ENCODE assay signal across 11 cellular contexts in genomic region chr16:87854907-87855683, GRCh38. TPM values are rescaled to one million over a fixed set of nuclear protein-coding genes. Genes with fewer than 3 reads are reported as not detected.
A peak's percentile ranks its signal among the peaks of the same experiment; 100 is the strongest.
DNase-seq lines count a peak whose midpoint lies in the region; ATAC-seq, FAIRE-seq and TF ChIP-seq lines count a peak whose summit lies in the region.
"Had no signal": no experiment of that assay in that cellular context is flagged by ENCODE, and none has a peak within 500 bp of the region (broad histone marks: within the 10 kb centered on the region; RNA-seq: fewer than 3 reads in every experiment).

No MANE protein-coding gene starts in this region.

- BruUV-seq in K562 (replicated peaks; lab: Mats Ljungman, UMichigan) = no TSS peak

- intact Hi-C loops in heart left ventricle (cut with DNase I) = loop anchor here in 5 of 10 donors (5.0 to 10.0 kb wide), 3 partner anchors 50 to 78 kb away; no protein-coding TSS in a partner anchor
- intact Hi-C loops in K562 (cut with micrococcal nuclease) = loop anchor here (1.0 kb wide), 1 partner anchor 76 kb away; no protein-coding TSS in a partner anchor

- no peak for FAIRE-seq in K562 (lab: Jason Lieb, UNC)
- FAIRE-seq: D721Med had no signal

- H3K9me1 ChIP-seq in K562 (ENCODE audit: control insufficient read depth, insufficient read depth, low read length) = no peaks in the 10 kb centered on the region

- in situ Hi-C loops in K562 (cut with MboI) = no loop called here

- TF ChIP-seq RAD21 in K562 (CRISPR knock-in tag; conservative IDR thresholded peaks at IDR 0.05 in 1 of 2, IDR thresholded peaks at IDR 0.05 in 1 of 2) = no peak

- peak overlapping the region; percentile 84 to 98; a peak in 3 of 4 replicates for H3K9ac ChIP-seq in K562 (ENCODE audit: insufficient read depth in 1 of 2, low read depth in 2 of 2, low read length in 2 of 2)
- H3K9ac ChIP-seq in muscle layer of colon (ENCODE audit: low read length) = peak overlapping the region; percentile 49

- peaks cover 97% of the 10 kb centered on the region for H3K79me2 ChIP-seq in K562 (ENCODE audit: control insufficient read depth, insufficient read depth, low read length)

- H3K27ac ChIP-seq in right atrium auricular region (peak overlapping the region; percentile 83 to 87), heart left ventricle (peak overlapping the region in 5 of 12 donors; percentile 55 to 91 (median 61)), K562 (ENCODE audit: extremely low read depth, low read depth, low read length) (peak overlapping the region; percentile 98; the same call in 2 of the 3 replicates), muscle layer of colon (ENCODE audit: low read depth, low read length) (peak overlapping the region; percentile 84), urinary bladder (ENCODE audit: low read depth) (peak overlapping the region; percentile 84)

- DNase-seq in right atrium auricular region (ENCODE audit: low spot score) = no peak
- no peak for DNase-seq in heart left ventricle
- DNase-seq in K562 (ENCODE audit: extremely low read depth in 1 of 4, low spot score in 3 of 4) = no peak
- no peak for DNase-seq in CD1c-positive myeloid dendritic cell (ENCODE audit: extremely low spot score)
- no peak for DNase-seq in amniotic stem cell (lab: John Stamatoyannopoulos, UW)
- DNase-seq in NCI-H345 (lab: John Stamatoyannopoulos, UW) = no peak
- DNase-seq: activated CD4-positive, alpha-beta T cell treated with anti-CD3 and anti-CD28 coated beads, Interleukin-2, amount 50 U/mL, for 1 hour; NCI-H510A treated with DMSO at 0.1 percent for 48 hours had no signal

- no peaks in the 10 kb centered on the region for H3K9me3 ChIP-seq in right atrium auricular region
- H3K9me3 ChIP-seq in heart left ventricle = no peaks in the 10 kb centered on the region
- no peaks in the 10 kb centered on the region for H3K9me3 ChIP-seq in K562 (replicated peaks; ENCODE audit: control insufficient read depth, insufficient read depth, low read depth, low read length)
- H3K9me3 ChIP-seq in muscle layer of colon (ENCODE audit: low read length) = no peaks in the 10 kb centered on the region

- POLR2A ChIA-PET in K562 (lab: Yijun Ruan, JAX) = interaction anchor here (0.5 to 5.8 kb wide), 12 partner anchors 12 to 604 kb away, joined by 3 to 70 read pairs (median 3); partner anchors contain the start of genes BANP and SLC7A5

- ATAC-seq in heart left ventricle = no peak
- peak; percentile 2 for ATAC-seq in K562

- no peak for TF ChIP-seq POLR2A in heart left ventricle (IDR thresholded peaks at IDR 0.05)
- TF ChIP-seq POLR2A in K562 (conservative IDR thresholded peaks at IDR 0.05) = no peak

- H3K36me3 ChIP-seq in right atrium auricular region (peaks cover 9% of the 10 kb centered on the region), heart left ventricle (peaks cover 0 to 9% (median 0%) of the 10 kb centered on the region in 9 donors), K562 (ENCODE audit: control insufficient read depth, insufficient read depth, low read length) (peaks cover 84% of the 10 kb centered on the region; the same call in 2 of the 3 replicates), muscle layer of colon (ENCODE audit: insufficient read depth, low read length) (peaks cover 16% of the 10 kb centered on the region), urinary bladder (ENCODE audit: insufficient read depth) (no peaks in the 10 kb centered on the region)

- TF ChIP-seq CTCF in right atrium auricular region (IDR thresholded peaks at IDR 0.05) (no peak), heart left ventricle (IDR thresholded peaks at IDR 0.05) (no peak), K562 (IDR thresholded peaks at IDR 0.05 in 2 of 3, conservative IDR thresholded peaks at IDR 0.05 in 1 of 3; ENCODE audit: insufficient read depth in 2 of 3, low read depth in 1 of 3, low read length in 3 of 3) (no peak)

- peaks cover 40% of the 10 kb centered on the region for H4K20me1 ChIP-seq in K562 (replicated peaks; ENCODE audit: control insufficient read depth, insufficient read depth, low read length)

- CTCF ChIA-PET in K562 (lab: Yijun Ruan, JAX; ENCODE audit: low intra/inter-chr PET ratio) = no interaction called here

- no peak for TF ChIP-seq EP300 in K562 (IDR thresholded peaks at IDR 0.05; ENCODE audit: low read length)

- H3K4me3 ChIP-seq in right atrium auricular region (no peak overlapping the region), heart left ventricle (no peak overlapping the region), K562 (no peak overlapping the region), muscle layer of colon (ENCODE audit: low read depth in 1 of 2, low read length in 2 of 2) (no peak overlapping the region), urinary bladder (ENCODE audit: low read depth, low read length) (no peak overlapping the region)

- WGBS in heart left ventricle, 4 donors = 86 to 96% (median 92%) methylated on average over 16 to 22 of the region's 22 CpGs
- WGBS in K562 (ENCODE audit: insufficient coverage, low coverage, missing lambda C conversion rate) = 55% methylated on average over 20 of the region's 22 CpGs
- WGBS in urinary bladder = 91% methylated on average over 22 of the region's 22 CpGs

- H3K27me3 ChIP-seq in right atrium auricular region (no peaks in the 10 kb centered on the region), heart left ventricle (no peaks in the 10 kb centered on the region), K562 (ENCODE audit: control insufficient read depth in 2 of 2, insufficient read depth in 2 of 2, low read length in 2 of 2) (no peaks in the 10 kb centered on the region), muscle layer of colon (ENCODE audit: control insufficient read depth in 1 of 2, insufficient read depth in 2 of 2, low read length in 2 of 2) (no peaks in the 10 kb centered on the region)

- H3K4me1 ChIP-seq in right atrium auricular region = peaks cover 0 to 72% of the 10 kb centered on the region in 2 donors
- peaks cover 0 to 66% (median 14%) of the 10 kb centered on the region in 12 donors for H3K4me1 ChIP-seq in heart left ventricle
- peaks cover 56 to 84% of the 10 kb centered on the region in 2 experiments for H3K4me1 ChIP-seq in K562 (replicated peaks in 1 of 2; ENCODE audit: control insufficient read depth in 2 of 2, insufficient read depth in 2 of 2, low read length in 2 of 2)
- peaks cover 71% of the 10 kb centered on the region for H3K4me1 ChIP-seq in muscle layer of colon (ENCODE audit: insufficient read depth, low read length)
- no peaks in the 10 kb centered on the region for H3K4me1 ChIP-seq in urinary bladder (ENCODE audit: insufficient read depth)

- H3K4me2 ChIP-seq in K562 (ENCODE audit: insufficient read depth, low read length) = peak overlapping the region; percentile 76

- H2AFZ ChIP-seq in K562 (ENCODE audit: low read depth, low read length) = no peak overlapping the region

TF ChIP-seq in K562, 482 proteins besides CTCF, POLR2A, EP300 and RAD21:
- TF ChIP-seq CBX1 (IDR thresholded peaks at IDR 0.05; ENCODE audit: low read depth) (peak; percentile 25; the same call in 1 of the 2 replicates), ZBTB7A (IDR thresholded peaks at IDR 0.05; ENCODE audit: borderline replicate concordance, control insufficient read depth, low read depth, low read length) (0 out of 2 replicates have a peak, but pooled peaks have one; percentile 17), ATF1 (CRISPR knock-in tag; IDR thresholded peaks at IDR 0.05) (no peak), ATF1 (tag; IDR thresholded peaks at IDR 0.05) (no peak), POLR2G (IDR thresholded peaks at IDR 0.05; ENCODE audit: low read depth, low read length) (peak; percentile 79), RBFOX2 (IDR thresholded peaks at IDR 0.05; ENCODE audit: low read depth, low read length) (peak; percentile 68), ZNF263 (CRISPR knock-in tag; IDR thresholded peaks at IDR 0.05; ENCODE audit: borderline replicate concordance) (0 out of 2 replicates have a peak, but pooled peaks have one; percentile 1), ZFPM2 (CRISPR knock-in tag; IDR thresholded peaks at IDR 0.05) (0 out of 2 replicates have a peak, but pooled peaks have one; percentile 0), USF1 (CRISPR knock-in tag; IDR thresholded peaks at IDR 0.05) (no peak)

RNA-seq across cellular contexts. Expression of gene SLC7A5, which starts 14.2 kb away (rescaled TPM):
- total RNA-seq in right atrium auricular region = 10 to 100 TPM in 1 of 2 donors, 1 to 10 TPM in 1; 5.8 to 12.8 TPM
- total RNA-seq in heart left ventricle = 10 to 100 TPM in 1 of 9 donors, 1 to 10 TPM in 8; 1.7 to 12.2 (median 3.0) TPM
- 1 to 10 TPM; 3.2 to 5.4 TPM for polyA plus RNA-seq in heart left ventricle
- total RNA-seq in K562 (2011; cell fraction: chromatin; rRNA removed; ENCODE audit: low replicate concordance) = 56.8 and 152 TPM in 2 replicates
- 157 and 188 TPM in 2 replicates for total RNA-seq in K562 (2011; cell fraction: nucleolus; rRNA removed)
- total RNA-seq in K562 (2011; cell fraction: nucleoplasm; rRNA removed) = 147 and 156 TPM in 2 replicates
- total RNA-seq in K562 (2014; rRNA removed) = 60.8 and 75.7 TPM in 2 replicates
- 16.9 and 18.6 TPM in 2 replicates for total RNA-seq in K562 (2014; rRNA removed; fragmentation: Illumina TruSeq; extraction: Trizol)
- total RNA-seq in K562 (2015; rRNA removed; fragmentation: Illumina TruSeq; extraction: Trizol) = 18.2 and 21.2 TPM in 2 replicates
- total RNA-seq in K562 (2021) = 187 and 220 TPM in 2 replicates
- 14.2 and 19.4 TPM in 2 replicates for polyA plus RNA-seq in K562 (2011; rRNA removed)
- 25.5 and 34.2 TPM in 2 replicates for polyA plus RNA-seq in K562 (2011; cell fraction: cytosol; rRNA removed)
- 35.3 and 43.3 TPM in 2 replicates for polyA plus RNA-seq in K562 (2011; cell fraction: nucleus; rRNA removed)
- 65.7 and 239 TPM in 2 replicates for polyA plus RNA-seq in K562 (2012)
- 97.4 and 161 TPM in 2 replicates for polyA plus RNA-seq in K562 (2014; fragmentation: Illumina TruSeq; extraction: Trizol)
- polyA plus RNA-seq in K562 (2014; fragmentation: Nextera tagmentation; extraction: Ambion mirVana) = 1 to 10 TPM; 1.9 to 4.9 TPM
- polyA plus RNA-seq in K562 (2014; rRNA removed) = 78.0 and 83.8 TPM in 2 replicates
- polyA minus RNA-seq in K562 (2011; rRNA and poly(A)+ RNA removed) = 11.7 and 15.5 TPM in 2 replicates
- polyA minus RNA-seq in K562 (2011; cell fraction: cytosol; rRNA and poly(A)+ RNA removed) = 39.4 and 72.3 TPM in 2 replicates
- polyA minus RNA-seq in K562 (2011; cell fraction: nucleus; rRNA and poly(A)+ RNA removed) = 18.2 and 21.2 TPM in 2 replicates
- total RNA-seq in urinary bladder = 3.2 TPM
- polyA plus RNA-seq in urinary bladder = 27.3 TPM
